In the genomic region with DNA sequence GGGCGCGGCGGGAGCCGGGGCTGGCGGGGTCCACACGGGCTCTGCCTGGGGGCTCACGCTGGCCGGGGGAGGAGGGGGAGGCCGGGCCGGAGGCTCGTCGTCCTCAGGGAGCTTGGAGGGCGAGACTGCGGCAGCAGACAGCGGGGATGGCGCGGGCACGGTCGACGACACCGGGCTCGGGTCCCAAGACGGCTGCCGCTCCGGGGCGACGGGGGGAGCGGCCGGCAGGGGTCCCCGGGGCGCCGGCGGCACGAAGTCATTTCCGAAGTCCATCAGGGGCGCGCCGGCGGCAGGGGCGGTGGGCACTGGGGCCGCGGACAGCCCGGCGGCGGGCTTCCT, we compare ENCODE assay signal across 8 cellular contexts. TPM values are rescaled to one million over a fixed set of nuclear protein-coding genes. Genes with fewer than 3 reads are reported as not detected.
DNase-seq lines count a peak whose midpoint lies in the region; ATAC-seq and TF ChIP-seq lines count a peak whose summit lies in the region.

No MANE protein-coding gene starts in this region.

- H3K36me3 Mint-ChIP-seq in T-helper 2 cell treated with Interferon-gamma antibody and Interleukin-4, amounts not matched to agents 5 μg/mL and 100 μg/mL, for 36 hours (ENCODE audit: low read depth): peaks cover 16% of the 10 kb centered on the region
- peaks cover 4% of the 10 kb centered on the region for H3K36me3 Mint-ChIP-seq in endothelial cell (ENCODE audit: low read depth, unreplicated experiment)

- no peaks in the 10 kb centered on the region for H3K9me2 ChIP-seq in OCI-LY1 (ENCODE audit: low read depth, low read length)

- H3F3A ChIP-seq in OCI-LY1 (ENCODE audit: insufficient read depth, low read length): 0 out of 2 replicates have a peak, but pooled peaks cover 5% of the 10 kb centered on the region

- H3K4me3 ChIP-seq in OCI-LY1 (ENCODE audit: low read depth, low read length, poor library complexity, severe bottlenecking) (peak overlapping the region; percentile 75), osteoblast (ENCODE audit: insufficient read depth, low read length) (peak overlapping the region; percentile 99)

- no peak for ATAC-seq in GM21515 (IDR thresholded peaks at IDR 0.05; ENCODE audit: unreplicated experiment)

- peak overlapping the region; percentile 80 for H3K27ac ChIP-seq in OCI-LY1 (ENCODE audit: low read depth, low read length, poor library complexity, severe bottlenecking)
- H3K27ac ChIP-seq in osteoblast (ENCODE audit: low read depth, low read length): peak overlapping the region; percentile 99

- H3K27ac Mint-ChIP-seq in T-helper 2 cell treated with Interferon-gamma antibody and Interleukin-4, amounts not matched to agents 5 μg/mL and 100 μg/mL, for 36 hours: no peak overlapping the region
- no peak overlapping the region for H3K27ac Mint-ChIP-seq in endothelial cell (ENCODE audit: unreplicated experiment)

- H3K27me3 Mint-ChIP-seq in T-helper 2 cell treated with Interferon-gamma antibody and Interleukin-4, amounts not matched to agents 5 μg/mL and 100 μg/mL, for 36 hours (ENCODE audit: low read depth): no peaks in the 10 kb centered on the region
- H3K27me3 Mint-ChIP-seq in endothelial cell (ENCODE audit: unreplicated experiment): peaks cover 11% of the 10 kb centered on the region

- H3K9ac ChIP-seq in OCI-LY1 (ENCODE audit: low read length): peak overlapping the region; percentile 78

- H2AFZ ChIP-seq in OCI-LY1 (ENCODE audit: low read length): no peak overlapping the region
- H2AFZ ChIP-seq in osteoblast (ENCODE audit: low read length): no peak overlapping the region

- H3K4me1 ChIP-seq in OCI-LY1 (ENCODE audit: insufficient read depth, low read length, severe bottlenecking): peaks cover 73% of the 10 kb centered on the region
- peaks cover 35% of the 10 kb centered on the region for H3K4me1 ChIP-seq in osteoblast (ENCODE audit: insufficient read depth, low read length)

- H3K4me1 Mint-ChIP-seq in T-helper 2 cell treated with Interferon-gamma antibody and Interleukin-4, amounts not matched to agents 5 μg/mL and 100 μg/mL, for 36 hours (ENCODE audit: low read depth): peaks cover 50% of the 10 kb centered on the region
- H3K4me1 Mint-ChIP-seq in endothelial cell (ENCODE audit: unreplicated experiment): peaks cover 42% of the 10 kb centered on the region

- H4K20me1 ChIP-seq in OCI-LY1 (ENCODE audit: insufficient read depth, low read length): no peaks in the 10 kb centered on the region
- H4K20me1 ChIP-seq in osteoblast (ENCODE audit: insufficient read depth, low read length): peaks cover 43% of the 10 kb centered on the region

- no peak for DNase-seq in T-helper 2 cell treated with Interferon-gamma antibody and Interleukin-4, amounts not matched to agents 5 μg/mL and 100 μg/mL, for 36 hours (ENCODE audit: low spot score)
- DNase-seq in T-helper 2 cell (no peak), endothelial cell (ENCODE audit: low spot score) (no peak), osteoblast (ENCODE audit: insufficient read length, low spot score, missing footprints) (peak; percentile 62), putamen (ENCODE audit: low spot score) (no peak), NCI-H2196 treated with DMSO at 0.1 percent for 48 hours (lab: John Stamatoyannopoulos, UW; ENCODE audit: unreplicated experiment) (no peak)

- peaks cover 40% of the 10 kb centered on the region for H3K79me2 ChIP-seq in OCI-LY1 (ENCODE audit: insufficient read depth, low read length)
- H3K79me2 ChIP-seq in osteoblast (ENCODE audit: insufficient read depth, low read length): peaks cover 60% of the 10 kb centered on the region

- H3K4me3 Mint-ChIP-seq in T-helper 2 cell treated with Interferon-gamma antibody and Interleukin-4, amounts not matched to agents 5 μg/mL and 100 μg/mL, for 36 hours: peak overlapping the region; percentile 100
- H3K4me3 Mint-ChIP-seq in endothelial cell (ENCODE audit: unreplicated experiment): peak overlapping the region; percentile 99

- no peaks in the 10 kb centered on the region for H3K27me3 ChIP-seq in OCI-LY1 (ENCODE audit: insufficient read depth, low read length)
- H3K27me3 ChIP-seq in osteoblast (ENCODE audit: insufficient read depth, low read length): no peaks in the 10 kb centered on the region

- H3K36me3 ChIP-seq in OCI-LY1 (ENCODE audit: insufficient read depth, low read length) (no peaks in the 10 kb centered on the region), osteoblast (ENCODE audit: insufficient read depth, low read length) (no peaks in the 10 kb centered on the region)

- H3K9me3 ChIP-seq in OCI-LY1 (ENCODE audit: low read length): no peaks in the 10 kb centered on the region
- H3K9me3 ChIP-seq in osteoblast (ENCODE audit: low read depth, low read length): no peaks in the 10 kb centered on the region

- TF ChIP-seq CTCF in OCI-LY1 (IDR thresholded peaks at IDR 0.05; ENCODE audit: low read length) (no peak), endothelial cell (IDR thresholded peaks at IDR 0.05; ENCODE audit: unreplicated experiment) (no peak), osteoblast (IDR thresholded peaks at IDR 0.05; ENCODE audit: extremely low read depth, low read depth, low read length) (no peak)

- H3K4me2 ChIP-seq in OCI-LY1 (ENCODE audit: low read length) (peak overlapping the region; percentile 97), osteoblast (ENCODE audit: insufficient read depth, low read length) (peak overlapping the region; percentile 37)

- H3K9me3 Mint-ChIP-seq in T-helper 2 cell treated with Interferon-gamma antibody and Interleukin-4, amounts not matched to agents 5 μg/mL and 100 μg/mL, for 36 hours: no peaks in the 10 kb centered on the region
- no peaks in the 10 kb centered on the region for H3K9me3 Mint-ChIP-seq in endothelial cell (ENCODE audit: unreplicated experiment)

RNA-seq across cellular contexts. Expression of a gene that starts 0.5 kb away (rescaled TPM):
- total RNA-seq in endothelial cell (ENCODE audit: unreplicated experiment) (264 TPM), osteoblast (316 and 355 TPM in 2 replicates)
